Comparison of ENCODE assay signal across 8 cellular contexts in the genomic region with DNA sequence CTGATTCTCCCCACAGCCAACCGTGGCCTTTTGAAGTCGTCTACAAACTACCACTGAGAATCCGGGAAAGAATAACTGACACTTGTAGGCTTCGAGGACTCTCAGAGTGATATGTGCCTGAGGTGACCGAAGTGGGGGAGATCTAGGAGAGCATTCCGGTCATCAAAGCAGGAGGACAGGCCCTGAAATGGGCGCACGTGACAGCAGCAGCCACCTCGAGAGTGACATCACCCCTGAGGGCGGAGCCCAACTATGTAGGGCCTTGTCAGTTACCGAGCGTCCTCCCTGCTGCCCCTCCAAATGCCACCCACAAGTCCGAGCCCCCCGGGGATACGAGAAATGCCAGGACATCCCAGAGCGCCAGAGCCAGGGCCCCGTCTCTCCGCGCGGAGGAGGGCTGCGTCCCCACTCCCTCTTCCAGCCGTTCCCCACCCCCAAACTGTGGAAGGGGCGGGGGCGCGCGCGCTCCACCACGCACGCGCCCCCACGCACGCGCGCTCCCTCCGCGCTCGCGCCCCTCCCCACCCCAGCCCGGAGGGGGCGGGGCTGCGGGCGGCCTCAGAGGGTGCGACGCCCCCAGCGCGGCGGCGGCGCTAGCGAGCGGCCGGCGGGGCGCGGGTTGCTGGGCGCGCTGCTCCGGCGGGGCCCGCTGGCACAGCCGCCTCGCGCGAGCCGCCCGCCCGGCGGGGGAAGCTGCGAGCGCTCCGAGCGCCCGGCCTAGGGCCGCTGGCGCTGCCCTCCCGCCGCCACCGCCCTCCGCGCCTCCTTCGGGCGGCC. TPM values are rescaled to one million over a fixed set of nuclear protein-coding genes. Genes with fewer than 3 reads are reported as not detected.
DNase-seq lines count a peak whose midpoint lies in the region; ATAC-seq and TF ChIP-seq lines count a peak whose summit lies in the region.

A gene (plus strand): TSS at position 587 of the 777 bp plus-strand sequence. CDS start 43,325 bp downstream, outside the sequence.

- H3K4me3 ChIP-seq in CD8-positive, alpha-beta T cell (ENCODE audit: low read depth, low read length), result peak within 1 kb of the TSS; percentile 64
- H3K4me3 ChIP-seq in MM.1S (ENCODE audit: low read length), result peak within 1 kb of the TSS; percentile 84

- no peaks in the 10 kb centered on the region for H4K20me1 ChIP-seq in MM.1S (ENCODE audit: insufficient read depth, low read length)

- no peaks in the 10 kb centered on the region for H3K79me2 ChIP-seq in MM.1S (ENCODE audit: low read length)

- peak within 1 kb of the TSS; percentile 90 for H2AFZ ChIP-seq in MM.1S (ENCODE audit: low read length)

- no peaks in the 10 kb centered on the region for H3K9me3 ChIP-seq in CD8-positive, alpha-beta T cell (ENCODE audit: low read length)
- no peaks in the 10 kb centered on the region for H3K9me3 ChIP-seq in MM.1S (replicated peaks; ENCODE audit: insufficient read depth, low read length)

- H3K9ac ChIP-seq in MM.1S (ENCODE audit: low read length), result peak within 1 kb of the TSS; percentile 61

- TF ChIP-seq CTCF in CD8-positive, alpha-beta T cell (IDR thresholded peaks at IDR 0.05), result no peak
- no peak for TF ChIP-seq CTCF in MM.1S (IDR thresholded peaks at IDR 0.05; ENCODE audit: low read length)

- peaks cover 34% of the 10 kb centered on the region for H3K4me1 Mint-ChIP-seq in CD8-positive, alpha-beta T cell (ENCODE audit: low read depth)
- peaks cover 34% of the 10 kb centered on the region for H3K4me1 Mint-ChIP-seq in activated naive CD8-positive, alpha-beta T cell (ENCODE audit: low read depth)

- H3K9me3 Mint-ChIP-seq in CD8-positive, alpha-beta T cell, result no peaks in the 10 kb centered on the region
- no peaks in the 10 kb centered on the region for H3K9me3 Mint-ChIP-seq in activated naive CD8-positive, alpha-beta T cell (ENCODE audit: low read depth)

- CTCF ChIA-PET in CD8-positive, alpha-beta T cell (lab: Charles Lee), result interaction anchor here (0.9 to 1.1 kb wide), 2 partner anchors 243 to 263 kb away, joined by 3 to 4 read pairs; no protein-coding TSS in a partner anchor

- intact Hi-C loops in CD8-positive, alpha-beta T cell (cut with DNase I, micrococcal nuclease), result loop anchor here (5.0 to 10.0 kb wide), 10 partner anchors 84 to 901 kb away; a partner anchor contains a TSS

- H3K27ac Mint-ChIP-seq in CD8-positive, alpha-beta T cell, result peak within 1 kb of the TSS; percentile 98
- H3K27ac Mint-ChIP-seq in activated naive CD8-positive, alpha-beta T cell, result peak within 1 kb of the TSS; percentile 96

- no peaks in the 10 kb centered on the region for H3K36me3 ChIP-seq in CD8-positive, alpha-beta T cell (ENCODE audit: insufficient read depth, low read length)
- H3K36me3 ChIP-seq in MM.1S (replicated peaks; ENCODE audit: insufficient read depth, low read length), result no peaks in the 10 kb centered on the region

- H3K4me1 ChIP-seq in CD8-positive, alpha-beta T cell (ENCODE audit: insufficient read depth, low read length), result peaks cover 23% of the 10 kb centered on the region
- H3K4me1 ChIP-seq in MM.1S (ENCODE audit: low read length), result peaks cover 12% of the 10 kb centered on the region

- no peaks in the 10 kb centered on the region for H3K27me3 Mint-ChIP-seq in CD8-positive, alpha-beta T cell (ENCODE audit: low read depth)
- H3K27me3 Mint-ChIP-seq in activated naive CD8-positive, alpha-beta T cell, result peaks cover 2% of the 10 kb centered on the region

- peaks cover 3% of the 10 kb centered on the region; the same call in 1 of the 2 replicates for H3F3A ChIP-seq in MM.1S (ENCODE audit: insufficient read depth, low read length)

- no peaks in the 10 kb centered on the region for H3K9me2 ChIP-seq in MM.1S (replicated peaks; ENCODE audit: insufficient read depth, low read length)

- peak; percentile 68 to 90 (median 80) for DNase-seq in CD8-positive, alpha-beta T cell
- DNase-seq in MM.1S, result peak; percentile 75
- peak; percentile 70 for DNase-seq in SKM-1 treated with dmso at 0.1 percent for 144 hours (lab: John Stamatoyannopoulos, UW; ENCODE audit: unreplicated experiment)
- peak; percentile 80 for DNase-seq in glomerular visceral epithelial cell (ENCODE audit: extremely low spot score)
- DNase-seq in non-pigmented ciliary epithelial cell (ENCODE audit: low read depth), result peak; percentile 30
- DNase-seq in stromal cell of bone marrow (ENCODE audit: low read depth), result peak; percentile 50

- POLR2A ChIA-PET in CD8-positive, alpha-beta T cell (lab: Charles Lee), result interaction anchor here (0.5 to 1.4 kb wide), 3 partner anchors 145 to 1214 kb away, joined by 3 to 6 read pairs (median 5); no protein-coding TSS in a partner anchor

- ATAC-seq in CD8-positive, alpha-beta T cell, result peak; percentile 72
- ATAC-seq in GM21529 (IDR thresholded peaks at IDR 0.05; ENCODE audit: unreplicated experiment), result peak; percentile 58

- H3K36me3 Mint-ChIP-seq in CD8-positive, alpha-beta T cell, result no peaks in the 10 kb centered on the region
- H3K36me3 Mint-ChIP-seq in activated naive CD8-positive, alpha-beta T cell, result no peaks in the 10 kb centered on the region

- no peaks in the 10 kb centered on the region for H3K27me3 ChIP-seq in CD8-positive, alpha-beta T cell (ENCODE audit: insufficient read depth, low read length)
- H3K27me3 ChIP-seq in MM.1S (replicated peaks; ENCODE audit: insufficient read depth, low read length), result peaks cover 6% of the 10 kb centered on the region

- peak within 1 kb of the TSS; percentile 76 for H3K27ac ChIP-seq in CD8-positive, alpha-beta T cell (ENCODE audit: low read depth, low read length)
- peak within 1 kb of the TSS; percentile 30; the same call in 1 of the 2 replicates for H3K27ac ChIP-seq in MM.1S (ENCODE audit: low read length)

- peak within 1 kb of the TSS; percentile 96 for H3K4me2 ChIP-seq in MM.1S (ENCODE audit: low read depth, low read length)

- peak within 1 kb of the TSS; percentile 92 for H3K4me3 Mint-ChIP-seq in CD8-positive, alpha-beta T cell
- H3K4me3 Mint-ChIP-seq in activated naive CD8-positive, alpha-beta T cell, result peak within 1 kb of the TSS; percentile 90

RNA-seq across cellular contexts. Expression of the gene that starts here (rescaled TPM):
- total RNA-seq in CD8-positive, alpha-beta T cell, result 10 to 100 TPM; 33.0 to 35.0 TPM

Comparison
In these comparisons a context has a peak if more than half of its experiments do, and no peak if none do; other contexts are left out.
1. Peak in every context shown above with its lines: DNase-seq, ATAC-seq, H3K4me3 ChIP-seq and H3K27ac ChIP-seq.
2. DNase-seq: peak in every context shown above with its lines; median percentile 80 in CD8-positive, alpha-beta T cell; 80 in glomerular visceral epithelial cell; 75 in MM.1S; 70 in SKM-1 treated with dmso at 0.1 percent for 144 hours; 50 in stromal cell of bone marrow; 30 in non-pigmented ciliary epithelial cell.